ENCODE assay signal across 8 cellular contexts in genomic region chr22:20116376-20116950, GRCh38. TPM values are rescaled to one million over a fixed set of nuclear protein-coding genes. Genes with fewer than 3 reads are reported as not detected.
A peak's percentile ranks its signal among the peaks of the same experiment; 100 is the strongest.
DNase-seq lines count a peak whose midpoint lies in the region; ATAC-seq and TF ChIP-seq lines count a peak whose summit lies in the region.

No MANE protein-coding gene starts in this region.

- no peak for TF ChIP-seq EP300 in upper lobe of left lung (IDR thresholded peaks at IDR 0.05)

- no peak for ATAC-seq in activated T-cell treated with anti-CD3 and anti-CD28 coated beads, Interleukin-2, amount 50 U/mL, for 72 hours (replicated peaks in 1 of 2)
- ATAC-seq in right lobe of liver (peak; percentile 0 to 2 (median 1)), upper lobe of left lung (ENCODE audit: low FRiP score in 2 of 2) (peak; percentile 1)

- no peaks in the 10 kb centered on the region for H3K27me3 Mint-ChIP-seq in activated T-cell treated with anti-CD3 and anti-CD28 coated beads, Interleukin-2, amount 50 U/mL, for 72 hours (ENCODE audit: low read depth)

- H3K36me3 Mint-ChIP-seq in activated T-cell treated with anti-CD3 and anti-CD28 coated beads, Interleukin-2, amount 50 U/mL, for 72 hours (ENCODE audit: insufficient read depth in 2 of 2) = peaks cover 7 to 15% of the 10 kb centered on the region in 2 donors

- H3K4me3 ChIP-seq in brain microvascular endothelial cell (ENCODE audit: low read depth, low read length) (peak overlapping the region; percentile 92), right lobe of liver (peak overlapping the region; percentile 73 to 92 (median 81)), upper lobe of left lung (peak overlapping the region; percentile 58 to 98 (median 90))

- H3K4me1 ChIP-seq in right lobe of liver (peaks cover 0 to 24% (median 11%) of the 10 kb centered on the region in 4 donors), upper lobe of left lung (peaks cover 24 to 36% (median 34%) of the 10 kb centered on the region in 4 donors)

- in situ Hi-C loops in brain microvascular endothelial cell (cut with HindIII; ENCODE audit: low pct_ligation_motif_present, low sequenced_read_pairs) = no loop called here

- H3K36me3 ChIP-seq in brain microvascular endothelial cell (replicated peaks) (peaks cover 64% of the 10 kb centered on the region), right lobe of liver (peaks cover 0 to 56% (median 16%) of the 10 kb centered on the region in 4 donors), upper lobe of left lung (peaks cover 9 to 70% (median 46%) of the 10 kb centered on the region in 4 donors)

- H3K27ac ChIP-seq in brain microvascular endothelial cell (peak overlapping the region; percentile 83), right lobe of liver (peak overlapping the region; percentile 71 to 85 (median 81)), upper lobe of left lung (peak overlapping the region; percentile 84 to 91 (median 87))

- peak overlapping the region; percentile 83 to 92 for H3K4me3 Mint-ChIP-seq in activated T-cell treated with anti-CD3 and anti-CD28 coated beads, Interleukin-2, amount 50 U/mL, for 72 hours

- 3% methylated on average over 19 of the region's 27 CpGs for WGBS in right lobe of liver (ENCODE audit: insufficient coverage, low coverage, low lambda C conversion rate, missing lambda C conversion rate)
- WGBS in upper lobe of left lung, 2 donors = 0 to 12% methylated on average over 16 to 19 of the region's 27 CpGs

- TF ChIP-seq CTCF in brain microvascular endothelial cell (IDR thresholded peaks at IDR 0.05; ENCODE audit: low read depth, low read length, missing control alignments) = no peak
- no peak for TF ChIP-seq CTCF in right lobe of liver (IDR thresholded peaks at IDR 0.05)
- no peak for TF ChIP-seq CTCF in upper lobe of left lung (IDR thresholded peaks at IDR 0.05)

- intact Hi-C loops in right lobe of liver (cut with DNase I) = loop anchor here (10.0 kb wide), 1 partner anchor 142 kb away; no protein-coding TSS in a partner anchor

- DNase-seq in activated T-cell treated with anti-CD3 and anti-CD28 coated beads, Interleukin-2, amount 50 U/mL, for 72 hours = no peak
- no peak for DNase-seq in activated T-cell treated with anti-CD3 and anti-CD28 coated beads, Interleukin-2, amount 50 U/mL, for 48 hours
- DNase-seq in brain microvascular endothelial cell (no peak), right lobe of liver (peak in 1 of 3 donors; percentile 56), upper lobe of left lung (peak in 1 of 2 donors; percentile 84), HuH-7 (ENCODE audit: low spot score) (no peak), Ammon's horn (ENCODE audit: low spot score) (no peak)
- DNase-seq in stimulated activated CD4-positive, alpha-beta T cell treated with anti-CD3 and anti-CD28 coated beads, Interleukin-15, amount 100 ng/mL, for 24 hours = no peak

- H3K27me3 ChIP-seq in brain microvascular endothelial cell (replicated peaks) = no peaks in the 10 kb centered on the region
- no peaks in the 10 kb centered on the region for H3K27me3 ChIP-seq in right lobe of liver
- H3K27me3 ChIP-seq in upper lobe of left lung = no peaks in the 10 kb centered on the region

- H3K4me1 Mint-ChIP-seq in activated T-cell treated with anti-CD3 and anti-CD28 coated beads, Interleukin-2, amount 50 U/mL, for 72 hours (ENCODE audit: low read depth) = peaks cover 63% of the 10 kb centered on the region

- H3K9me3 ChIP-seq in right lobe of liver = no peaks in the 10 kb centered on the region
- no peaks in the 10 kb centered on the region for H3K9me3 ChIP-seq in upper lobe of left lung

- TF ChIP-seq POLR2A in right lobe of liver (IDR thresholded peaks at IDR 0.05) (no peak), upper lobe of left lung (IDR thresholded peaks at IDR 0.05) (no peak)

- peak overlapping the region; percentile 85 for H3K27ac Mint-ChIP-seq in activated T-cell treated with anti-CD3 and anti-CD28 coated beads, Interleukin-2, amount 50 U/mL, for 72 hours

- H3K9me3 Mint-ChIP-seq in activated T-cell treated with anti-CD3 and anti-CD28 coated beads, Interleukin-2, amount 50 U/mL, for 72 hours = no peaks in the 10 kb centered on the region

RNA-seq across cellular contexts. Expression of gene RANBP1, which starts 0.6 kb away (rescaled TPM):
- 100 to 1,000 TPM; 194 to 256 TPM for total RNA-seq in activated T-cell treated with anti-CD3 and anti-CD28 coated beads, Interleukin-2, amount 50 U/mL, for 72 hours
- total RNA-seq in right lobe of liver (100 to 1,000 TPM in 2 of 6 experiments, 10 to 100 TPM in 4; 39.5 to 224 (median 52.2) TPM), upper lobe of left lung (100 to 1,000 TPM in 2 of 6 donors, 10 to 100 TPM in 4; 55.3 to 154 (median 87.8) TPM)

RNA-seq across cellular contexts. Expression of gene TRMT2A, which starts 0.6 kb away (rescaled TPM):
- total RNA-seq in activated T-cell treated with anti-CD3 and anti-CD28 coated beads, Interleukin-2, amount 50 U/mL, for 72 hours = 10 to 100 TPM; 55.6 to 56.8 TPM
- total RNA-seq in right lobe of liver (10 to 100 TPM; 26.9 to 54.6 (median 29.1) TPM), upper lobe of left lung (100 to 1,000 TPM in 1 of 6 donors, 10 to 100 TPM in 5; 30.3 to 146 (median 61.9) TPM)

RNA-seq across cellular contexts. Expression of gene ZDHHC8, which starts 15.1 kb away (rescaled TPM):
- 10 to 100 TPM; 41.6 to 47.6 TPM for total RNA-seq in activated T-cell treated with anti-CD3 and anti-CD28 coated beads, Interleukin-2, amount 50 U/mL, for 72 hours
- total RNA-seq in right lobe of liver = 10 to 100 TPM; 11.4 to 39.0 (median 28.7) TPM
- 10 to 100 TPM; 19.5 to 87.1 (median 63.9) TPM for total RNA-seq in upper lobe of left lung

RNA-seq across cellular contexts. Expression of gene CCDC188, which starts 34.4 kb away (rescaled TPM):
- total RNA-seq in activated T-cell treated with anti-CD3 and anti-CD28 coated beads, Interleukin-2, amount 50 U/mL, for 72 hours = not detected
- total RNA-seq in right lobe of liver (not detected), upper lobe of left lung (1 to 10 TPM in 3 of 6 donors, under 1 TPM in 3; 0.46 to 2.1 (median 1.2) TPM)

RNA-seq across cellular contexts. Expression of gene DGCR8, which starts 36.4 kb away (rescaled TPM):
- 10 to 100 TPM; 44.2 to 46.6 TPM for total RNA-seq in activated T-cell treated with anti-CD3 and anti-CD28 coated beads, Interleukin-2, amount 50 U/mL, for 72 hours
- total RNA-seq in right lobe of liver (10 to 100 TPM; 11.4 to 27.2 (median 16.1) TPM), upper lobe of left lung (10 to 100 TPM; 27.7 to 95.3 (median 33.1) TPM)

Comparison
In these comparisons a context has a peak if more than half of its experiments do, and no peak if none do; other contexts are left out.
1. ATAC-seq: peak in right lobe of liver (4 of 4) and upper lobe of left lung (2 of 2); none in activated T-cell treated with anti-CD3 and anti-CD28 coated beads, Interleukin-2, amount 50 U/mL, for 72 hours (0 of 2).
2. Peak in every context shown above with its lines, with median percentiles within 50 percentile points of each other: H3K27ac ChIP-seq and H3K4me3 ChIP-seq.